In the genomic region with DNA sequence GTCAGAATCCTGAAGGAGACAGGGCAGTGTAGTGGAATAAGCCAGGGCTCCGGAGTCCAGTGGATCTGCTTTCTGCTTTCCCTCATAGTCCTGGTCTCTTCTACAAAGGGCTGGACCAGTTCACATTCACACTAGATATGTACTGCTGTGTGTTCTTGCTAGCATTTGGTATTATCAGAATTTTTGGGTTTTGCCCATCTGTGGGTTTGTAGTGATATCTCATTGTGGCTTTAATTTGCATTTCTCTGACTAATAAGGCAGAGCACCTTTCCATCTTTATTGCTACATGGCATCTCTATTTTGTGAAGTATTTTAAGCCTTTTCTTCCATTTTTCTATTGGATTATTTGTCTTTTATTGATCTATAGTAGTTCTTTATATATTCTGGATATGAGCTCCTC, we compare ENCODE assay signal across 15 cellular contexts.
A peak's percentile ranks its signal among the peaks of the same experiment; 100 is the strongest.
DNase-seq lines count a peak whose midpoint lies in the region; ATAC-seq lines count a peak whose summit lies in the region.
"Had no signal": no experiment of that assay in that cellular context is flagged by ENCODE, and none has a peak within 500 bp of the region (broad histone marks: within the 10 kb centered on the region; RNA-seq: fewer than 3 reads in every experiment).

No MANE protein-coding gene starts in this region.

- peaks cover 12% of the 10 kb centered on the region for H3K4me1 Mint-ChIP-seq in activated T-cell treated with anti-CD3 and anti-CD28 coated beads, Interleukin-2, amount 50 U/mL, for 72 hours (ENCODE audit: low read depth)
- peaks cover 39% of the 10 kb centered on the region for H3K4me1 Mint-ChIP-seq in stimulated activated naive CD8-positive, alpha-beta T cell treated with anti-CD3 and anti-CD28 coated beads, Interleukin-15, Interleukin-2, amounts not matched to agents 100 ng/mL and 50 ng/mL, for 24 hours (ENCODE audit: low read depth)
- peaks cover 35 to 40% of the 10 kb centered on the region in 2 donors for H3K4me1 Mint-ChIP-seq in stimulated activated naive B cell treated with anti-CD40 and anti-IgM and Interleukin-4, amounts not matched to agents 10 μg/mL and 1 μg/mL and 100 μg/mL, for 72 hours

- H3K36me3 Mint-ChIP-seq in activated T-cell treated with anti-CD3 and anti-CD28 coated beads, Interleukin-2, amount 50 U/mL, for 72 hours (ENCODE audit: insufficient read depth in 2 of 2) = peaks cover 0 to 2% of the 10 kb centered on the region in 2 donors
- peaks cover 9% of the 10 kb centered on the region for H3K36me3 Mint-ChIP-seq in stimulated activated naive CD8-positive, alpha-beta T cell treated with anti-CD3 and anti-CD28 coated beads, Interleukin-15, Interleukin-2, amounts not matched to agents 100 ng/mL and 50 ng/mL, for 24 hours (ENCODE audit: low read depth)
- H3K36me3 Mint-ChIP-seq in stimulated activated naive B cell treated with anti-CD40 and anti-IgM and Interleukin-4, amounts not matched to agents 10 μg/mL and 1 μg/mL and 100 μg/mL, for 72 hours = peaks cover 4 to 17% of the 10 kb centered on the region in 2 donors

- H3K27me3 Mint-ChIP-seq in activated T-cell treated with anti-CD3 and anti-CD28 coated beads, Interleukin-2, amount 50 U/mL, for 72 hours (ENCODE audit: low read depth) = no peaks in the 10 kb centered on the region
- H3K27me3 Mint-ChIP-seq in stimulated activated naive CD8-positive, alpha-beta T cell treated with anti-CD3 and anti-CD28 coated beads, Interleukin-15, Interleukin-2, amounts not matched to agents 100 ng/mL and 50 ng/mL, for 24 hours = no peaks in the 10 kb centered on the region
- no peaks in the 10 kb centered on the region for H3K27me3 Mint-ChIP-seq in stimulated activated naive B cell treated with anti-CD40 and anti-IgM and Interleukin-4, amounts not matched to agents 10 μg/mL and 1 μg/mL and 100 μg/mL, for 72 hours
- H3K27me3 Mint-ChIP-seq: CD4-positive, alpha-beta memory T cell had no signal

- intact Hi-C loops in Right ventricle myocardium superior (cut with DNase I) = no loop called here

- H3K4me3 Mint-ChIP-seq in activated T-cell treated with anti-CD3 and anti-CD28 coated beads, Interleukin-2, amount 50 U/mL, for 72 hours = no peak overlapping the region
- H3K4me3 Mint-ChIP-seq in stimulated activated naive CD8-positive, alpha-beta T cell treated with anti-CD3 and anti-CD28 coated beads, Interleukin-15, Interleukin-2, amounts not matched to agents 100 ng/mL and 50 ng/mL, for 24 hours = no peak overlapping the region
- no peak overlapping the region for H3K4me3 Mint-ChIP-seq in stimulated activated naive B cell treated with anti-CD40 and anti-IgM and Interleukin-4, amounts not matched to agents 10 μg/mL and 1 μg/mL and 100 μg/mL, for 72 hours
- H3K4me3 Mint-ChIP-seq: CD4-positive, alpha-beta memory T cell; HFFc6 had no signal

- H3K9me3 Mint-ChIP-seq in activated T-cell treated with anti-CD3 and anti-CD28 coated beads, Interleukin-2, amount 50 U/mL, for 72 hours = peaks cover 2 to 4% of the 10 kb centered on the region in 2 donors
- no peaks in the 10 kb centered on the region for H3K9me3 Mint-ChIP-seq in stimulated activated naive CD8-positive, alpha-beta T cell treated with anti-CD3 and anti-CD28 coated beads, Interleukin-15, Interleukin-2, amounts not matched to agents 100 ng/mL and 50 ng/mL, for 24 hours
- H3K9me3 Mint-ChIP-seq in stimulated activated naive B cell treated with anti-CD40 and anti-IgM and Interleukin-4, amounts not matched to agents 10 μg/mL and 1 μg/mL and 100 μg/mL, for 72 hours = no peaks in the 10 kb centered on the region
- H3K9me3 Mint-ChIP-seq: HFFc6 had no signal

- H3K27ac Mint-ChIP-seq in activated T-cell treated with anti-CD3 and anti-CD28 coated beads, Interleukin-2, amount 50 U/mL, for 72 hours = peak overlapping the region; percentile 0
- peak overlapping the region; percentile 64 for H3K27ac Mint-ChIP-seq in stimulated activated naive CD8-positive, alpha-beta T cell treated with anti-CD3 and anti-CD28 coated beads, Interleukin-15, Interleukin-2, amounts not matched to agents 100 ng/mL and 50 ng/mL, for 24 hours
- peak overlapping the region; percentile 4 for H3K27ac Mint-ChIP-seq in stimulated activated naive B cell treated with anti-CD40 and anti-IgM and Interleukin-4, amounts not matched to agents 10 μg/mL and 1 μg/mL and 100 μg/mL, for 72 hours

- DNase-seq in activated T-cell treated with anti-CD3 and anti-CD28 coated beads, Interleukin-2, amount 50 U/mL, for 72 hours = no peak
- no peak for DNase-seq in activated T-cell treated with anti-CD3 and anti-CD28 coated beads, Interleukin-2, amount 50 U/mL, for 48 hours
- no peak for DNase-seq in stimulated activated naive CD8-positive, alpha-beta T cell treated with anti-CD3 and anti-CD28 coated beads, Interleukin-15, Interleukin-2, amounts not matched to agents 100 U/mL and 50 U/mL, for 24 hours
- DNase-seq in stimulated activated naive B cell treated with anti-CD40 and anti-IgM and Interleukin-4, amounts not matched to agents 10 μg/mL and 1 μg/mL and 100 μg/mL, for 72 hours = no peak
- no peak for DNase-seq in Right ventricle myocardium superior
- DNase-seq: AML-193; C1 segment of cervical spinal cord; Calu3; CD4-positive, alpha-beta memory T cell; COR-L47; DMS79 treated with DMSO at 0.1 percent for 48 hours; GF-D8; GOT3; HFFc6 had no signal

- no peak for ATAC-seq in activated T-cell treated with anti-CD3 and anti-CD28 coated beads, Interleukin-2, amount 50 U/mL, for 72 hours (replicated peaks in 1 of 2)
- ATAC-seq in stimulated activated naive CD8-positive, alpha-beta T cell treated with anti-CD3 and anti-CD28 coated beads, Interleukin-15, Interleukin-2, amounts not matched to agents 100 U/mL and 50 U/mL, for 24 hours = no peak
- peak; percentile 59 to 69 for ATAC-seq in stimulated activated naive B cell treated with anti-CD40 and anti-IgM and Interleukin-4, amounts not matched to agents 10 μg/mL and 1 μg/mL and 100 μg/mL, for 72 hours (replicated peaks)
- no peak for ATAC-seq in Right ventricle myocardium superior (ENCODE audit: poor library complexity)

Comparison
In these comparisons a context has a peak if more than half of its experiments do, and no peak if none do; other contexts are left out.
1. ATAC-seq: peak in stimulated activated naive B cell treated with anti-CD40 and anti-IgM and Interleukin-4, amounts not matched to agents 10 μg/mL and 1 μg/mL and 100 μg/mL, for 72 hours (2 of 2); none in activated T-cell treated with anti-CD3 and anti-CD28 coated beads, Interleukin-2, amount 50 U/mL, for 72 hours (0 of 2), stimulated activated naive CD8-positive, alpha-beta T cell treated with anti-CD3 and anti-CD28 coated beads, Interleukin-15, Interleukin-2, amounts not matched to agents 100 U/mL and 50 U/mL, for 24 hours (single experiment) and Right ventricle myocardium superior (single experiment).
2. H3K27ac Mint-ChIP-seq: peak in every context shown above with its lines; median percentile 64 in stimulated activated naive CD8-positive, alpha-beta T cell treated with anti-CD3 and anti-CD28 coated beads, Interleukin-15, Interleukin-2, amounts not matched to agents 100 ng/mL and 50 ng/mL, for 24 hours; 4 in stimulated activated naive B cell treated with anti-CD40 and anti-IgM and Interleukin-4, amounts not matched to agents 10 μg/mL and 1 μg/mL and 100 μg/mL, for 72 hours; 0 in activated T-cell treated with anti-CD3 and anti-CD28 coated beads, Interleukin-2, amount 50 U/mL, for 72 hours.